ENCODE assay signal across 8 cellular contexts in genomic region chrX:119880552-119881437, GRCh38. TPM values are rescaled to one million over a fixed set of nuclear protein-coding genes. Genes with fewer than 3 reads are reported as not detected.
DNase-seq lines count a peak whose midpoint lies in the region; ATAC-seq and TF ChIP-seq lines count a peak whose summit lies in the region.

No MANE protein-coding gene starts in this region.

- TF ChIP-seq POLR2A in lower leg skin (IDR thresholded peaks at IDR 0.05), result no peak

- peak overlapping the region; percentile 41 for H3K27ac Mint-ChIP-seq in activated CD4-positive, alpha-beta T cell treated with anti-CD3 and anti-CD28 coated beads, Interleukin-2, amount 10 ng/mL, durations not matched to agents 24 days and 14 days

- intact Hi-C loops in activated CD4-positive, alpha-beta T cell treated with anti-CD3 and anti-CD28 coated beads, Interleukin-2, amount 10 ng/mL, durations not matched to agents 24 days and 14 days (cut with micrococcal nuclease), result loop anchor here (1.0 to 10.0 kb wide), 5 partner anchors 9 to 393 kb away; partner anchors contain the start of genes NDUFA1, RNF113A, RPL39 and UBE2A
- intact Hi-C loops in lower leg skin (cut with DNase I; ENCODE audit: low total_unique reads), result no loop called here

- ATAC-seq in HG02852 (IDR thresholded peaks at IDR 0.05; ENCODE audit: unreplicated experiment), result peak; percentile 89

- peaks cover 17% of the 10 kb centered on the region for H3K36me3 Mint-ChIP-seq in activated CD4-positive, alpha-beta T cell treated with anti-CD3 and anti-CD28 coated beads, Interleukin-2, amount 10 ng/mL, durations not matched to agents 24 days and 14 days (ENCODE audit: low read depth)

- H3K27me3 ChIP-seq in neutrophil, result no peaks in the 10 kb centered on the region

- DNase-seq in Ammon's horn (ENCODE audit: low spot score) (peak; percentile 47), GM13976 (ENCODE audit: low spot score) (peak; percentile 60), NCI-H2196 treated with DMSO at 0.1 percent for 48 hours (lab: John Stamatoyannopoulos, UW; ENCODE audit: unreplicated experiment) (peak; percentile 1), fibroblast of gingiva (ENCODE audit: low read depth) (peak; percentile 58), lower leg skin (ENCODE audit: low spot score in 2 of 2) (no peak)
- peak; percentile 77 for DNase-seq in activated CD4-positive, alpha-beta T cell treated with anti-CD3 and anti-CD28 coated beads, Interleukin-2, amount 10 ng/mL, durations not matched to agents 24 days and 14 days

- peaks cover 3 to 5% of the 10 kb centered on the region in 2 experiments for H3K4me1 ChIP-seq in neutrophil (ENCODE audit: control insufficient read depth in 1 of 2, insufficient read depth in 1 of 2, low read depth in 1 of 2, low read length in 1 of 2)

- TF ChIP-seq CTCF in GM13976 (IDR thresholded peaks at IDR 0.05; ENCODE audit: borderline replicate concordance, control extremely low read depth, extremely low read depth, insufficient read depth, missing control alignments) (peak; percentile 62), neutrophil (IDR thresholded peaks at IDR 0.05) (peak; percentile 21), lower leg skin (IDR thresholded peaks at IDR 0.05) (no peak)

- in situ Hi-C loops in GM13976 (cut with MboI; ENCODE audit: low sequenced_read_pairs, unreplicated experiment), result no loop called here

- H3K36me3 ChIP-seq in neutrophil, result peaks cover 7% of the 10 kb centered on the region

- no peaks in the 10 kb centered on the region for H3K27me3 Mint-ChIP-seq in activated CD4-positive, alpha-beta T cell treated with anti-CD3 and anti-CD28 coated beads, Interleukin-2, amount 10 ng/mL, durations not matched to agents 24 days and 14 days

- H3K4me3 Mint-ChIP-seq in activated CD4-positive, alpha-beta T cell treated with anti-CD3 and anti-CD28 coated beads, Interleukin-2, amount 10 ng/mL, durations not matched to agents 24 days and 14 days, result no peak overlapping the region

- H3K4me3 ChIP-seq in neutrophil (ENCODE audit: low read depth in 1 of 2, low read length in 1 of 2) (no peak overlapping the region), lower leg skin (ENCODE audit: low read depth, poor library complexity, severe bottlenecking) (no peak overlapping the region)

- WGBS in lower leg skin, 2 donors, result 50 to 52% methylated on average over 11 of the region's 11 CpGs

- peaks cover 10% of the 10 kb centered on the region for H3K4me1 Mint-ChIP-seq in activated CD4-positive, alpha-beta T cell treated with anti-CD3 and anti-CD28 coated beads, Interleukin-2, amount 10 ng/mL, durations not matched to agents 24 days and 14 days

- H3K9me3 ChIP-seq in neutrophil, result no peaks in the 10 kb centered on the region

- H3K9me3 Mint-ChIP-seq in activated CD4-positive, alpha-beta T cell treated with anti-CD3 and anti-CD28 coated beads, Interleukin-2, amount 10 ng/mL, durations not matched to agents 24 days and 14 days, result no peaks in the 10 kb centered on the region

- H3K27ac ChIP-seq in neutrophil, result no peak overlapping the region

RNA-seq across cellular contexts. Expression of gene NDUFA1, which starts 9.2 kb away (rescaled TPM):
- 75.1 and 79.0 TPM in 2 replicates for total RNA-seq in activated CD4-positive, alpha-beta T cell treated with anti-CD3 and anti-CD28 coated beads, Interleukin-2, amount 10 ng/mL, durations not matched to agents 24 days and 14 days
- 10 to 100 TPM; 39.4 to 60.6 (median 47.4) TPM for total RNA-seq in lower leg skin

RNA-seq across cellular contexts. Expression of gene RNF113A, which starts 9.3 kb away (rescaled TPM):
- total RNA-seq in activated CD4-positive, alpha-beta T cell treated with anti-CD3 and anti-CD28 coated beads, Interleukin-2, amount 10 ng/mL, durations not matched to agents 24 days and 14 days, result 25.2 and 26.7 TPM in 2 replicates
- total RNA-seq in lower leg skin, result 10 to 100 TPM; 20.2 to 30.1 (median 23.2) TPM

RNA-seq across cellular contexts. Expression of gene AKAP14, which starts 14.9 kb away (rescaled TPM):
- total RNA-seq in activated CD4-positive, alpha-beta T cell treated with anti-CD3 and anti-CD28 coated beads, Interleukin-2, amount 10 ng/mL, durations not matched to agents 24 days and 14 days, result not detected in 2 replicates
- not detected for total RNA-seq in lower leg skin

RNA-seq across cellular contexts. Expression of gene UPF3B, which starts 28.0 kb away (rescaled TPM):
- total RNA-seq in activated CD4-positive, alpha-beta T cell treated with anti-CD3 and anti-CD28 coated beads, Interleukin-2, amount 10 ng/mL, durations not matched to agents 24 days and 14 days, result 12.4 and 12.6 TPM in 2 replicates
- total RNA-seq in lower leg skin, result 1 to 10 TPM; 4.3 to 5.6 (median 5.1) TPM

Comparison
In these comparisons a context has a peak if more than half of its experiments do, and no peak if none do; other contexts are left out.
1. DNase-seq: peak in Ammon's horn (single experiment), GM13976 (single experiment), NCI-H2196 treated with DMSO at 0.1 percent for 48 hours (single experiment), activated CD4-positive, alpha-beta T cell treated with anti-CD3 and anti-CD28 coated beads, Interleukin-2, amount 10 ng/mL, durations not matched to agents 24 days and 14 days (single experiment) and fibroblast of gingiva (single experiment); none in lower leg skin (0 of 2).
2. CTCF ChIP-seq: peak in GM13976 (single experiment) and neutrophil (single experiment); none in lower leg skin (0 of 3).